Comparison of ENCODE assay signal across 13 cellular contexts in genomic region chr6:43973351-43973750, GRCh38.
DNase-seq lines count a peak whose midpoint lies in the region; ATAC-seq, FAIRE-seq and TF ChIP-seq lines count a peak whose summit lies in the region.
"Had no signal": no experiment of that assay in that cellular context is flagged by ENCODE, and none has a peak within 500 bp of the region (broad histone marks: within the 10 kb centered on the region; RNA-seq: fewer than 3 reads in every experiment).

No MANE protein-coding gene starts in this region.

- peak overlapping the region; percentile 64 for H3K27ac ChIP-seq in C4-2B
- H3K27ac ChIP-seq in RWPE2 (ENCODE audit: poor library complexity, severe bottlenecking): peak overlapping the region; percentile 83
- no peak overlapping the region for H3K27ac ChIP-seq in foreskin keratinocyte
- H3K27ac ChIP-seq in pancreas: peak overlapping the region; percentile 57 to 80 (median 61)

- H3K27me3 ChIP-seq in RWPE2 (ENCODE audit: insufficient read depth, poor library complexity, severe bottlenecking): no peaks in the 10 kb centered on the region
- H3K27me3 ChIP-seq in foreskin keratinocyte: no peaks in the 10 kb centered on the region
- no peaks in the 10 kb centered on the region for H3K27me3 ChIP-seq in pancreas
- H3K27me3 ChIP-seq in HAP-1 (ENCODE audit: low read depth): peaks cover 5% of the 10 kb centered on the region; the same call in 1 of the 2 replicates
- H3K27me3 ChIP-seq: uterus had no signal

- H3K36me3 ChIP-seq in RWPE2 (ENCODE audit: low read depth) (no peaks in the 10 kb centered on the region), pancreas (no peaks in the 10 kb centered on the region), HAP-1 (replicated peaks) (no peaks in the 10 kb centered on the region)
- H3K36me3 ChIP-seq: uterus had no signal

- intact Hi-C loops in pancreas (cut with DNase I): no loop called here

- no peak for TF ChIP-seq CTCF in C4-2B (conservative IDR thresholded peaks at IDR 0.05)
- TF ChIP-seq CTCF in RWPE2 (IDR thresholded peaks at IDR 0.05; ENCODE audit: poor library complexity, severe bottlenecking): no peak
- no peak for TF ChIP-seq CTCF in foreskin keratinocyte (conservative IDR thresholded peaks at IDR 0.05)
- TF ChIP-seq CTCF in pancreas (IDR thresholded peaks at IDR 0.05): no peak

- H3K4me3 ChIP-seq in RWPE2 (ENCODE audit: severe bottlenecking) (no peak overlapping the region), pancreas (no peak overlapping the region), HAP-1 (no peak overlapping the region)
- H3K4me3 ChIP-seq: uterus had no signal

- in situ Hi-C loops in HAP-1 (cut with MboI; ENCODE audit: low sequenced_read_pairs): no loop called here

- 17 to 18% methylated on average over 4 of the region's 4 CpGs for WGBS in pancreas, 2 donors

- H3K4me1 ChIP-seq in RWPE2 (ENCODE audit: insufficient read depth, poor library complexity, severe bottlenecking) (peaks cover 47% of the 10 kb centered on the region), foreskin keratinocyte (peaks cover 40% of the 10 kb centered on the region), pancreas (peaks cover 32 to 39% (median 35%) of the 10 kb centered on the region in 3 donors), HAP-1 (no peaks in the 10 kb centered on the region)

- ATAC-seq in RWPE2 (ENCODE audit: low read depth): peak; percentile 59
- ATAC-seq in foreskin keratinocyte: peak; percentile 76
- ATAC-seq in pancreas: peak; percentile 88 to 93 (median 90)
- ATAC-seq in HG03108 (IDR thresholded peaks at IDR 0.05; ENCODE audit: unreplicated experiment): no peak

- H3K9me3 ChIP-seq in RWPE2 (ENCODE audit: severe bottlenecking) (peaks cover 2% of the 10 kb centered on the region), pancreas (no peaks in the 10 kb centered on the region), HAP-1 (no peaks in the 10 kb centered on the region)
- H3K9me3 ChIP-seq: uterus had no signal

- no peak for FAIRE-seq in pancreas (lab: Jason Lieb, UNC)
- FAIRE-seq: GM12892 had no signal

- DNase-seq in RWPE2 (ENCODE audit: low spot score) (peak; percentile 58), foreskin keratinocyte (peak; percentile 66 to 78), pancreas (peak in 4 of 6 donors; percentile 74 to 86 (median 80)), HAP-1 (ENCODE audit: low spot score in 2 of 2) (no peak), KG1 (lab: John Stamatoyannopoulos, UW) (no peak)
- no peak for DNase-seq in effector CD8-positive, alpha-beta T cell (lab: John Stamatoyannopoulos, UW)
- DNase-seq: activated CD4-positive, alpha-beta memory T cell treated with anti-CD3 and anti-CD28 coated beads, Interleukin-2, amount 10 ng/mL, durations not matched to agents 7 days and 5 days; activated naive CD4-positive, alpha-beta T cell treated with Interleukin-2 at 50 U/mL for 16 hours; stimulated activated CD4-positive, alpha-beta T cell treated with anti-CD3 and anti-CD28 coated beads, Interleukin-12 subunit alpha, Interleukin-12 subunit beta, amount 100 ng/mL, for 4 hours had no signal

Comparison
In these comparisons a context has a peak if more than half of its experiments do, and no peak if none do; other contexts are left out.
1. DNase-seq: peak in RWPE2 (single experiment), foreskin keratinocyte (2 of 2) and pancreas (4 of 6); none in HAP-1 (0 of 2), KG1 (single experiment) and effector CD8-positive, alpha-beta T cell (single experiment).